ENCODE assay signal across 2 cellular contexts in the genomic region with DNA sequence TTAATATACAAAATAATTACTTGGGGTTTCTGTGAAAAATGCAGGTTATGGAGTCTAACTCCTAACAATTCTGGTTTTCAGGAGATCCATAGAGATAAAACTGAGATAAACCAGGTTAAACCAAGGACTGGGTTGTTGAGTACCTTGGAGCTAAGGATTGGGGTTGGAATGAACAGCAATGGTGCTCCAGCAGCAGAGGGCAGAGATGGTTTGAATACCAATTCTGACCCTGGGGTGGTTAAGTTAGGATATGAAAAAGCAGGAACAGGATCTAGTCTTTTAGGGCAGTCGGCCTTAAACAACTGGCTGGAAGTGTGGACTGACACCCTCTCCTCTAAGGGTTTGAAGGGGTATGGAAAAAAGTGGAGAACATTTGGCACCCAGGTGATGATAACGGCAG.
TF ChIP-seq lines count a peak whose summit lies in the region.

No MANE protein-coding gene starts in this region.

TF ChIP-seq in HepG2, 621 proteins besides CTCF, POLR2A, EP300 and RAD21:
- peak; percentile 74 for TF ChIP-seq STAG1 (CRISPR knock-in tag; IDR thresholded peaks at IDR 0.05)
- peak; percentile 44 for TF ChIP-seq SMC3 (IDR thresholded peaks at IDR 0.05; ENCODE audit: low read length)
- TF ChIP-seq STAT5B (CRISPR knock-in tag; IDR thresholded peaks at IDR 0.05) = no peak

TF ChIP-seq in liver, 16 proteins besides CTCF, POLR2A, EP300 and RAD21:
- TF ChIP-seq TAF1 (conservative IDR thresholded peaks at IDR 0.05) = no peak
- TF ChIP-seq, protein P1, sequence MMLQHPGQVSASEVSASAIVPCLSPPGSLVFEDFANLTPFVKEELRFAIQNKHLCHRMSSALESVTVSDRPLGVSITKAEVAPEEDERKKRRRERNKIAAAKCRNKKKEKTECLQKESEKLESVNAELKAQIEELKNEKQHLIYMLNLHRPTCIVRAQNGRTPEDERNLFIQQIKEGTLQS (IDR thresholded peaks at IDR 0.05) = no peak
- no peak for TF ChIP-seq RXRA (IDR thresholded peaks at IDR 0.05)
- no peak for TF ChIP-seq FOXA2 (IDR thresholded peaks at IDR 0.05)
- no peak for TF ChIP-seq HNF4A (conservative IDR thresholded peaks at IDR 0.05)
- TF ChIP-seq SP1 (IDR thresholded peaks at IDR 0.05) = no peak
- TF ChIP-seq FOXA1 (IDR thresholded peaks at IDR 0.05) = no peak
- no peak for TF ChIP-seq YY1 (IDR thresholded peaks at IDR 0.05)
- TF ChIP-seq JUND (IDR thresholded peaks at IDR 0.05) = no peak
- TF ChIP-seq, protein P2, sequence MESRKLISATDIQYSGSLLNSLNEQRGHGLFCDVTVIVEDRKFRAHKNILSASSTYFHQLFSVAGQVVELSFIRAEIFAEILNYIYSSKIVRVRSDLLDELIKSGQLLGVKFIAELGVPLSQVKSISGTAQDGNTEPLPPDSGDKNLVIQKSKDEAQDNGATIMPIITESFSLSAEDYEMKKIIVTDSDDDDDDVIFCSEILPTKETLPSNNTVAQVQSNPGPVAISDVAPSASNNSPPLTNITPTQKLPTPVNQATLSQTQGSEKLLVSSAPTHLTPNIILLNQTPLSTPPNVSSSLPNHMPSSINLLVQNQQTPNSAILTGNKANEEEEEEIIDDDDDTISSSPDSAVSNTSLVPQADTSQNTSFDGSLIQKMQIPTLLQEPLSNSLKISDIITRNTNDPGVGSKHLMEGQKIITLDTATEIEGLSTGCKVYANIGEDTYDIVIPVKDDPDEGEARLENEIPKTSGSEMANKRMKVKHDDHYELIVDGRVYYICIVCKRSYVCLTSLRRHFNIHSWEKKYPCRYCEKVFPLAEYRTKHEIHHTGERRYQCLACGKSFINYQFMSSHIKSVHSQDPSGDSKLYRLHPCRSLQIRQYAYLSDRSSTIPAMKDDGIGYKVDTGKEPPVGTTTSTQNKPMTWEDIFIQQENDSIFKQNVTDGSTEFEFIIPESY (IDR thresholded peaks at IDR 0.05) = no peak
- no peak for TF ChIP-seq HNF4G (IDR thresholded peaks at IDR 0.05)
- TF ChIP-seq NR2F2 (IDR thresholded peaks at IDR 0.05) = no peak
- TF ChIP-seq, protein P3, sequence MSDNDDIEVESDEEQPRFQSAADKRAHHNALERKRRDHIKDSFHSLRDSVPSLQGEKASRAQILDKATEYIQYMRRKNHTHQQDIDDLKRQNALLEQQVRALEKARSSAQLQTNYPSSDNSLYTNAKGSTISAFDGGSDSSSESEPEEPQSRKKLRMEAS (IDR thresholded peaks at IDR 0.05) = no peak
- no peak for TF ChIP-seq GABPA (IDR thresholded peaks at IDR 0.05 in 1 of 2, conservative IDR thresholded peaks at IDR 0.05 in 1 of 2)
- TF ChIP-seq, protein P4, sequence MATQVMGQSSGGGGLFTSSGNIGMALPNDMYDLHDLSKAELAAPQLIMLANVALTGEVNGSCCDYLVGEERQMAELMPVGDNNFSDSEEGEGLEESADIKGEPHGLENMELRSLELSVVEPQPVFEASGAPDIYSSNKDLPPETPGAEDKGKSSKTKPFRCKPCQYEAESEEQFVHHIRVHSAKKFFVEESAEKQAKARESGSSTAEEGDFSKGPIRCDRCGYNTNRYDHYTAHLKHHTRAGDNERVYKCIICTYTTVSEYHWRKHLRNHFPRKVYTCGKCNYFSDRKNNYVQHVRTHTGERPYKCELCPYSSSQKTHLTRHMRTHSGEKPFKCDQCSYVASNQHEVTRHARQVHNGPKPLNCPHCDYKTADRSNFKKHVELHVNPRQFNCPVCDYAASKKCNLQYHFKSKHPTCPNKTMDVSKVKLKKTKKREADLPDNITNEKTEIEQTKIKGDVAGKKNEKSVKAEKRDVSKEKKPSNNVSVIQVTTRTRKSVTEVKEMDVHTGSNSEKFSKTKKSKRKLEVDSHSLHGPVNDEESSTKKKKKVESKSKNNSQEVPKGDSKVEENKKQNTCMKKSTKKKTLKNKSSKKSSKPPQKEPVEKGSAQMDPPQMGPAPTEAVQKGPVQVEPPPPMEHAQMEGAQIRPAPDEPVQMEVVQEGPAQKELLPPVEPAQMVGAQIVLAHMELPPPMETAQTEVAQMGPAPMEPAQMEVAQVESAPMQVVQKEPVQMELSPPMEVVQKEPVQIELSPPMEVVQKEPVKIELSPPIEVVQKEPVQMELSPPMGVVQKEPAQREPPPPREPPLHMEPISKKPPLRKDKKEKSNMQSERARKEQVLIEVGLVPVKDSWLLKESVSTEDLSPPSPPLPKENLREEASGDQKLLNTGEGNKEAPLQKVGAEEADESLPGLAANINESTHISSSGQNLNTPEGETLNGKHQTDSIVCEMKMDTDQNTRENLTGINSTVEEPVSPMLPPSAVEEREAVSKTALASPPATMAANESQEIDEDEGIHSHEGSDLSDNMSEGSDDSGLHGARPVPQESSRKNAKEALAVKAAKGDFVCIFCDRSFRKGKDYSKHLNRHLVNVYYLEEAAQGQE (IDR thresholded peaks at IDR 0.05) = no peak
- TF ChIP-seq EGR1 (IDR thresholded peaks at IDR 0.05; ENCODE audit: low read depth in 2 of 2) = no peak
